1 cellular context compared by ENCODE assay signal in genomic region chr15:90234519-90234988, GRCh38.
A peak's percentile ranks its signal among the peaks of the same experiment; 100 is the strongest.
TF ChIP-seq lines count a peak whose summit lies in the region.

No MANE protein-coding gene starts in this region.

TF ChIP-seq in K562, 482 proteins besides CTCF, POLR2A, EP300 and RAD21 (continued from another document):
- TF ChIP-seq PATZ1 (CRISPR knock-in tag; IDR thresholded peaks at IDR 0.05; ENCODE audit: borderline replicate concordance): 0 out of 2 replicates have a peak, but pooled peaks have one; percentile 50
